8 cellular contexts compared by ENCODE assay signal in genomic region chr17:75088902-75089417, GRCh38. TPM values are rescaled to one million over a fixed set of nuclear protein-coding genes. Genes with fewer than 3 reads are reported as not detected.
A peak's percentile ranks its signal among the peaks of the same experiment; 100 is the strongest.
DNase-seq lines count a peak whose midpoint lies in the region; ATAC-seq and TF ChIP-seq lines count a peak whose summit lies in the region.

No MANE protein-coding gene starts in this region.

- H2AFZ ChIP-seq in PC-9 = no peak overlapping the region

- no TSS peak for BruUV-seq in PC-9 (replicated peaks; lab: Mats Ljungman, UMichigan)

- H3K36me3 Mint-ChIP-seq in osteocyte (ENCODE audit: unreplicated experiment) = no peaks in the 10 kb centered on the region
- H3K36me3 Mint-ChIP-seq in stimulated activated memory B cell treated with anti-CD40 and anti-IgM and Interleukin-4, amounts not matched to agents 10 μg/mL and 1 μg/mL and 100 μg/mL, for 72 hours = no peaks in the 10 kb centered on the region

- H3K4me3 Mint-ChIP-seq in osteocyte (ENCODE audit: unreplicated experiment) = peak overlapping the region; percentile 72
- H3K4me3 Mint-ChIP-seq in stimulated activated memory B cell treated with anti-CD40 and anti-IgM and Interleukin-4, amounts not matched to agents 10 μg/mL and 1 μg/mL and 100 μg/mL, for 72 hours = no peak overlapping the region

- H3K9me3 ChIP-seq in PC-9 (ENCODE audit: insufficient read depth, low read depth) = no peaks in the 10 kb centered on the region

- no peaks in the 10 kb centered on the region for H3K27me3 ChIP-seq in PC-9 (ENCODE audit: insufficient read depth, low read depth)

- peaks cover 74% of the 10 kb centered on the region for H3K4me1 Mint-ChIP-seq in osteocyte (ENCODE audit: unreplicated experiment)
- H3K4me1 Mint-ChIP-seq in stimulated activated memory B cell treated with anti-CD40 and anti-IgM and Interleukin-4, amounts not matched to agents 10 μg/mL and 1 μg/mL and 100 μg/mL, for 72 hours = peaks cover 41% of the 10 kb centered on the region

- H3K4me3 ChIP-seq in PC-9 (peak overlapping the region; percentile 93), epithelial cell of proximal tubule (ENCODE audit: low read depth, low read length) (peak overlapping the region; percentile 59)

- ATAC-seq in GM18873 (IDR thresholded peaks at IDR 0.05; ENCODE audit: low FRiP score, unreplicated experiment) = no peak
- no peak for ATAC-seq in HG03175 (IDR thresholded peaks at IDR 0.05; ENCODE audit: unreplicated experiment)
- ATAC-seq in stimulated activated memory B cell treated with anti-CD40 and anti-IgM and Interleukin-4, amounts not matched to agents 10 μg/mL and 1 μg/mL and 100 μg/mL, for 72 hours = no peak
- ATAC-seq in HG03196 (IDR thresholded peaks at IDR 0.05; ENCODE audit: unreplicated experiment) = no peak

- peak overlapping the region; percentile 62 for H3K27ac Mint-ChIP-seq in osteocyte (ENCODE audit: unreplicated experiment)
- no peak overlapping the region for H3K27ac Mint-ChIP-seq in stimulated activated memory B cell treated with anti-CD40 and anti-IgM and Interleukin-4, amounts not matched to agents 10 μg/mL and 1 μg/mL and 100 μg/mL, for 72 hours

- peaks cover 73% of the 10 kb centered on the region for H3K79me2 ChIP-seq in PC-9 (ENCODE audit: low read depth)

- peaks cover 84% of the 10 kb centered on the region for H3K4me1 ChIP-seq in PC-9 (replicated peaks; ENCODE audit: insufficient read depth)

- CTCF ChIA-PET in PC-9 (lab: Charles Lee) = interaction anchor here (0.5 to 0.6 kb wide), 3 partner anchors 17 to 428 kb away, joined by 3 read pairs; partner anchors contain the start of genes ARMC7 and TSEN54

- DNase-seq in EH (ENCODE audit: low read depth) (peak; percentile 64), PC-9 (peak; percentile 51 to 78), epithelial cell of proximal tubule (ENCODE audit: low read depth) (no peak), osteocyte (ENCODE audit: extremely low spot score, unreplicated experiment) (no peak)

- no peak for TF ChIP-seq CTCF in PC-9 (conservative IDR thresholded peaks at IDR 0.05)
- TF ChIP-seq CTCF in epithelial cell of proximal tubule (conservative IDR thresholded peaks at IDR 0.05; ENCODE audit: low read depth, low read length) = no peak
- TF ChIP-seq CTCF in osteocyte (IDR thresholded peaks at IDR 0.05) = no peak

- H3K9me3 Mint-ChIP-seq in osteocyte (ENCODE audit: unreplicated experiment) = no peaks in the 10 kb centered on the region
- no peaks in the 10 kb centered on the region for H3K9me3 Mint-ChIP-seq in stimulated activated memory B cell treated with anti-CD40 and anti-IgM and Interleukin-4, amounts not matched to agents 10 μg/mL and 1 μg/mL and 100 μg/mL, for 72 hours

- peaks cover 80% of the 10 kb centered on the region for H3F3A ChIP-seq in PC-9 (ENCODE audit: insufficient read depth, low read depth)

- H3K36me3 ChIP-seq in PC-9 (ENCODE audit: low read depth) = no peaks in the 10 kb centered on the region

- peaks cover 4% of the 10 kb centered on the region; the same call in 1 of the 2 replicates for H4K20me1 ChIP-seq in PC-9 (ENCODE audit: insufficient read depth)

- intact Hi-C loops in PC-9 (cut with micrococcal nuclease; ENCODE audit: unreplicated experiment) = no loop called here

- no peaks in the 10 kb centered on the region for H3K27me3 Mint-ChIP-seq in osteocyte (ENCODE audit: unreplicated experiment)
- H3K27me3 Mint-ChIP-seq in stimulated activated memory B cell treated with anti-CD40 and anti-IgM and Interleukin-4, amounts not matched to agents 10 μg/mL and 1 μg/mL and 100 μg/mL, for 72 hours = no peaks in the 10 kb centered on the region

- POLR2A ChIA-PET in PC-9 (lab: Charles Lee; ENCODE audit: unreplicated experiment) = interaction anchor here (0.6 to 1.7 kb wide), 3 partner anchors 10 to 882 kb away, joined by 3 to 14 read pairs (median 9); no protein-coding TSS in a partner anchor

- peak overlapping the region; percentile 90 for H3K4me2 ChIP-seq in PC-9

- peak overlapping the region; percentile 91 for H3K27ac ChIP-seq in PC-9

- H3K9me2 ChIP-seq in PC-9 (ENCODE audit: insufficient read depth) = no peaks in the 10 kb centered on the region

RNA-seq across cellular contexts. Expression of gene SLC16A5, which starts 1.2 kb away (rescaled TPM):
- 70.2 and 88.5 TPM in 2 replicates for total RNA-seq in PC-9 (2021)
- total RNA-seq in epithelial cell of proximal tubule = 15.1 and 15.9 TPM in 2 replicates
- 7.0 and 7.6 TPM in 2 replicates for total RNA-seq in osteocyte

RNA-seq across cellular contexts. Expression of gene ARMC7, which starts 20.8 kb away (rescaled TPM):
- total RNA-seq in PC-9 (2021) = 19.2 and 20.5 TPM in 2 replicates
- 8.5 and 12.3 TPM in 2 replicates for total RNA-seq in epithelial cell of proximal tubule
- 12.8 and 13.6 TPM in 2 replicates for total RNA-seq in osteocyte

RNA-seq across cellular contexts. Expression of gene KCTD2, which starts 41.9 kb away (rescaled TPM):
- total RNA-seq in PC-9 (2021) (18.4 and 18.6 TPM in 2 replicates), epithelial cell of proximal tubule (15.8 and 19.2 TPM in 2 replicates), osteocyte (22.3 and 23.7 TPM in 2 replicates)

RNA-seq across cellular contexts. Expression of gene ATP5PD, which starts 42.2 kb away (rescaled TPM):
- total RNA-seq in PC-9 (2021) (306 and 336 TPM in 2 replicates), epithelial cell of proximal tubule (232 and 360 TPM in 2 replicates), osteocyte (195 and 212 TPM in 2 replicates)

RNA-seq across cellular contexts. Expression of gene NT5C, which starts 42.6 kb away (rescaled TPM):
- total RNA-seq in PC-9 (2021) = 38.6 and 52.3 TPM in 2 replicates
- 139 and 140 TPM in 2 replicates for total RNA-seq in epithelial cell of proximal tubule
- 45.6 and 48.2 TPM in 2 replicates for total RNA-seq in osteocyte

Comparison
In these comparisons a context has a peak if more than half of its experiments do, and no peak if none do; other contexts are left out.
1. DNase-seq: peak in EH (single experiment) and PC-9 (2 of 2); none in epithelial cell of proximal tubule (single experiment) and osteocyte (single experiment).